ENCODE assay signal across 8 cellular contexts in genomic region chr1:147494998-147495580, GRCh38. TPM values are rescaled to one million over a fixed set of nuclear protein-coding genes. Genes with fewer than 3 reads are reported as not detected.
DNase-seq lines count a peak whose midpoint lies in the region; ATAC-seq and TF ChIP-seq lines count a peak whose summit lies in the region.

No MANE protein-coding gene starts in this region.

- no peaks in the 10 kb centered on the region for H3K79me2 ChIP-seq in Karpas-422 (ENCODE audit: low read length)

- H3K9me3 ChIP-seq in Karpas-422 (ENCODE audit: low read length), result no peaks in the 10 kb centered on the region
- no peaks in the 10 kb centered on the region for H3K9me3 ChIP-seq in ovary
- no peaks in the 10 kb centered on the region for H3K9me3 ChIP-seq in tibial nerve

- no peak overlapping the region for H3K4me3 ChIP-seq in Karpas-422 (ENCODE audit: low read length)
- H3K4me3 ChIP-seq in foreskin fibroblast (ENCODE audit: low read depth in 1 of 2, low read length in 2 of 2), result no peak overlapping the region
- H3K4me3 ChIP-seq in ovary, result no peak overlapping the region
- no peak overlapping the region for H3K4me3 ChIP-seq in tibial nerve

- H3K4me2 ChIP-seq in Karpas-422 (ENCODE audit: low read depth, low read length, poor library complexity, severe bottlenecking), result no peak overlapping the region

- intact Hi-C loops in ovary (cut with DNase I), result loop anchor here (2.0 to 5.0 kb wide), 4 partner anchors 132 to 397 kb away; no protein-coding TSS in a partner anchor

- no peak overlapping the region for H2AFZ ChIP-seq in Karpas-422 (ENCODE audit: low read length)

- H3K4me1 ChIP-seq in Karpas-422 (ENCODE audit: low read length) (no peaks in the 10 kb centered on the region), ovary (ENCODE audit: insufficient read depth) (peaks cover 5% of the 10 kb centered on the region), tibial nerve (peaks cover 0 to 17% (median 0%) of the 10 kb centered on the region in 4 donors)

- TF ChIP-seq POLR2A in ovary (IDR thresholded peaks at IDR 0.05) (no peak), tibial nerve (IDR thresholded peaks at IDR 0.05) (no peak)

- H3K36me3 ChIP-seq in Karpas-422 (ENCODE audit: insufficient read depth, low read length), result no peaks in the 10 kb centered on the region
- no peaks in the 10 kb centered on the region for H3K36me3 ChIP-seq in ovary
- H3K36me3 ChIP-seq in tibial nerve, result no peaks in the 10 kb centered on the region

- H3K9me2 ChIP-seq in Karpas-422 (replicated peaks; ENCODE audit: insufficient read depth, low read length), result no peaks in the 10 kb centered on the region

- DNase-seq in DMS114 treated with DMSO at 0.1 percent for 48 hours (lab: John Stamatoyannopoulos, UW; ENCODE audit: unreplicated experiment) (peak; percentile 83), Karpas-422 (peak; percentile 88), RKO (ENCODE audit: low spot score) (peak; percentile 61), foreskin fibroblast (peak; percentile 71 to 90), ovary (peak; percentile 71 to 83 (median 78)), tibial nerve (ENCODE audit: low spot score in 2 of 2) (peak; percentile 42 to 82)
- DNase-seq in activated T-helper 1 cell treated with anti-CD3 and anti-CD28 coated beads, Interleukin-2, amount 50 U/mL, for 16 hours (ENCODE audit: low read depth in 1 of 2, low spot score in 1 of 2), result peak; percentile 41 to 44

- no peaks in the 10 kb centered on the region for H4K20me1 ChIP-seq in Karpas-422 (ENCODE audit: insufficient read depth, low read depth, low read length)

- ATAC-seq in GM21515 (IDR thresholded peaks at IDR 0.05; ENCODE audit: unreplicated experiment), result peak; percentile 89

- H3K27me3 ChIP-seq in Karpas-422 (ENCODE audit: low read length) (no peaks in the 10 kb centered on the region), ovary (no peaks in the 10 kb centered on the region), tibial nerve (no peaks in the 10 kb centered on the region)

- TF ChIP-seq EP300 in ovary (IDR thresholded peaks at IDR 0.05) (no peak), tibial nerve (IDR thresholded peaks at IDR 0.05) (no peak)

- H3K27ac ChIP-seq in Karpas-422 (ENCODE audit: low read length), result no peak overlapping the region
- no peak overlapping the region for H3K27ac ChIP-seq in ovary
- H3K27ac ChIP-seq in tibial nerve, result no peak overlapping the region

- no peak overlapping the region for H3K9ac ChIP-seq in Karpas-422 (ENCODE audit: low read length)

- 10 to 11% (median 11%) methylated on average over 9 of the region's 9 CpGs for whole genome bisulfite sequencing in ovary, 3 donors
- WGBS in tibial nerve, 2 donors, result 17% methylated on average over 9 of the region's 9 CpGs

- TF ChIP-seq CTCF in foreskin fibroblast (IDR thresholded peaks at IDR 0.05; ENCODE audit: low read depth, low read length) (peak; percentile 97), ovary (IDR thresholded peaks at IDR 0.05) (peak; percentile 77 to 90 (median 84)), tibial nerve (IDR thresholded peaks at IDR 0.05) (peak; percentile 85 to 93 (median 89))

RNA-seq across cellular contexts. Expression of gene BCL9, which starts 46.2 kb away (rescaled TPM):
- total RNA-seq in Karpas-422 (2014; rRNA removed; shearing (Covaris generic); ENCODE audit: low replicate concordance), result 15.9 and 19.1 TPM in 2 replicates
- total RNA-seq in ovary (10 to 100 TPM in 6 of 7 donors, 1 to 10 TPM in 1; 9.3 to 37.9 (median 31.8) TPM), tibial nerve (10 to 100 TPM in 3 of 4 donors, 1 to 10 TPM in 1; 9.6 to 16.5 (median 11.4) TPM)
- 10 to 100 TPM; 10.8 to 32.9 TPM for polyA plus RNA-seq in ovary
